ENCODE assay signal across 1 cellular context in the genomic region with DNA sequence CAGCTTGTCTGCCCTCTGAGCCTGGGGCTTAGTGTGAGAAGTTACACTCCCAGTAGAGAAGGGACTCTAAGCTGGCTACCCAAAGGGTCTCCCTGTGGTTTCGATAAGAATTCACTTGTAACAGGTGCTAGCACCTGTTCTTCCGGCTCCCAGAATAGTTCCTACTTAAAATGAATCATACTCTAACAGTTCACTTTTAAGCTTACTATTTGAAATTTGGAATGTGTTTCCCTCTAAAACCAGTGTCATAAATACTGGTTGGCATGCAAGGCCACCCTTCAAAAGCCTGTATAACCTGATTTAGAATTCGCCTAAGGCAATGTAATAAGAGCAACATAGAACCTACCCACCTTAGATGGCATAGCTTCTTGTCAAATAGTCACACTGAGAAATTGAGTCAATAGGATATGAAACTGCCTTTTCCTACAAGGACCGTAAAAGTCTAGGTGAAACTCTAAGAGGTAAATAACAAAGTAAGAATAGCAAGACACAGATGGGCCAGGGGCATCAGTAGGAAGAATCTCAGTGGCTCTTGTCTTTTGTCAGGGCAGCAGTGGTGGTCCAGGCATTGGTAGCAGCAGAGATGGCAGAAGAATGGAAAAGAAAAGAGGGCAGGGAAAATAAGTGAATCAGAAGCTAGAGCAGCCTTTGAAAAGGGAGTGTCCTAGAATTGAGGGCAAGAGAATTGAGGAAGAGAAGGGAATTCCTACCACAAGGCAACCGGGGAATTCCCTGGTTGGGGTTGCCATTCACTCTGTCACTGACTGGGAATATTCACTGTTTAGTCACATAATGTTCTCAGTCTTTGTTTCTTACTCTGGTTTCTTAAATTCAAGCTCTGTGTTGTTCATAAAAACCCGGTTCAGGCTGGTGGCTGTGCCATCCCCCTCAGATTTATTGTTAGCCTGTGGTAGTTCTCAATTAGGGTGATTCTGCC.
A peak's percentile ranks its signal among the peaks of the same experiment; 100 is the strongest.
TF ChIP-seq lines count a peak whose summit lies in the region.

No MANE protein-coding gene starts in this region.

TF ChIP-seq in GM12878, 131 proteins besides CTCF, POLR2A, EP300 and RAD21 (continued from another document):
- TF ChIP-seq, protein P1, sequence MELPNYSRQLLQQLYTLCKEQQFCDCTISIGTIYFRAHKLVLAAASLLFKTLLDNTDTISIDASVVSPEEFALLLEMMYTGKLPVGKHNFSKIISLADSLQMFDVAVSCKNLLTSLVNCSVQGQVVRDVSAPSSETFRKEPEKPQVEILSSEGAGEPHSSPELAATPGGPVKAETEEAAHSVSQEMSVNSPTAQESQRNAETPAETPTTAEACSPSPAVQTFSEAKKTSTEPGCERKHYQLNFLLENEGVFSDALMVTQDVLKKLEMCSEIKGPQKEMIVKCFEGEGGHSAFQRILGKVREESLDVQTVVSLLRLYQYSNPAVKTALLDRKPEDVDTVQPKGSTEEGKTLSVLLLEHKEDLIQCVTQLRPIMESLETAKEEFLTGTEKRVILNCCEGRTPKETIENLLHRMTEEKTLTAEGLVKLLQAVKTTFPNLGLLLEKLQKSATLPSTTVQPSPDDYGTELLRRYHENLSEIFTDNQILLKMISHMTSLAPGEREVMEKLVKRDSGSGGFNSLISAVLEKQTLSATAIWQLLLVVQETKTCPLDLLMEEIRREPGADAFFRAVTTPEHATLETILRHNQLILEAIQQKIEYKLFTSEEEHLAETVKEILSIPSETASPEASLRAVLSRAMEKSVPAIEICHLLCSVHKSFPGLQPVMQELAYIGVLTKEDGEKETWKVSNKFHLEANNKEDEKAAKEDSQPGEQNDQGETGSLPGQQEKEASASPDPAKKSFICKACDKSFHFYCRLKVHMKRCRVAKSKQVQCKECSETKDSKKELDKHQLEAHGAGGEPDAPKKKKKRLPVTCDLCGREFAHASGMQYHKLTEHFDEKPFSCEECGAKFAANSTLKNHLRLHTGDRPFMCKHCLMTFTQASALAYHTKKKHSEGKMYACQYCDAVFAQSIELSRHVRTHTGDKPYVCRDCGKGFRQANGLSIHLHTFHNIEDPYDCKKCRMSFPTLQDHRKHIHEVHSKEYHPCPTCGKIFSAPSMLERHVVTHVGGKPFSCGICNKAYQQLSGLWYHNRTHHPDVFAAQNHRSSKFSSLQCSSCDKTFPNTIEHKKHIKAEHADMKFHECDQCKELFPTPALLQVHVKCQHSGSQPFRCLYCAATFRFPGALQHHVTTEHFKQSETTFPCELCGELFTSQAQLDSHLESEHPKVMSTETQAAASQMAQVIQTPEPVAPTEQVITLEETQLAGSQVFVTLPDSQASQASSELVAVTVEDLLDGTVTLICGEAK (IDR thresholded peaks at IDR 0.05; ENCODE audit: borderline replicate concordance): no peak
- no peak for TF ChIP-seq MYC (IDR thresholded peaks at IDR 0.05; ENCODE audit: insufficient read depth, insufficient read length, insufficient replicate concordance, low read length, severe bottlenecking)
- peak; percentile 17; the same call in 1 of the 2 replicates for TF ChIP-seq IKZF1 (conservative IDR thresholded peaks at IDR 0.05)
- TF ChIP-seq JUNB (IDR thresholded peaks at IDR 0.05): peak; percentile 34; the same call in 1 of the 2 replicates
- no peak for TF ChIP-seq POU2F2 (IDR thresholded peaks at IDR 0.05; ENCODE audit: borderline replicate concordance, low read depth, low read length)
- peak; percentile 73; the same call in 1 of the 2 replicates for TF ChIP-seq TCF12 (IDR thresholded peaks at IDR 0.05; ENCODE audit: low read depth, low read length)
- TF ChIP-seq MEF2A (IDR thresholded peaks at IDR 0.05; ENCODE audit: insufficient read depth, low read depth, low read length): peak; percentile 64; the same call in 1 of the 2 replicates
- no peak for TF ChIP-seq MEF2B (IDR thresholded peaks at IDR 0.05; ENCODE audit: partially characterized antibody, poor library complexity, severe bottlenecking)
- no peak for TF ChIP-seq TARDBP (IDR thresholded peaks at IDR 0.05; ENCODE audit: borderline replicate concordance)
- TF ChIP-seq NFIC (IDR thresholded peaks at IDR 0.05; ENCODE audit: low read depth, low read length): peak; percentile 83
- no peak for TF ChIP-seq GATAD2B (conservative IDR thresholded peaks at IDR 0.05; ENCODE audit: low read depth)
- TF ChIP-seq STAT3 (IDR thresholded peaks at IDR 0.05; ENCODE audit: low read depth, low read length): no peak
- TF ChIP-seq, protein P2, sequence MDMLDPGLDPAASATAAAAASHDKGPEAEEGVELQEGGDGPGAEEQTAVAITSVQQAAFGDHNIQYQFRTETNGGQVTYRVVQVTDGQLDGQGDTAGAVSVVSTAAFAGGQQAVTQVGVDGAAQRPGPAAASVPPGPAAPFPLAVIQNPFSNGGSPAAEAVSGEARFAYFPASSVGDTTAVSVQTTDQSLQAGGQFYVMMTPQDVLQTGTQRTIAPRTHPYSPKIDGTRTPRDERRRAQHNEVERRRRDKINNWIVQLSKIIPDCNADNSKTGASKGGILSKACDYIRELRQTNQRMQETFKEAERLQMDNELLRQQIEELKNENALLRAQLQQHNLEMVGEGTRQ (IDR thresholded peaks at IDR 0.05; ENCODE audit: borderline replicate concordance, low read depth, low read length): no peak
- no peak for TF ChIP-seq CHD1 (IDR thresholded peaks at IDR 0.05; ENCODE audit: low read depth, low read length)
- TF ChIP-seq, protein P3, sequence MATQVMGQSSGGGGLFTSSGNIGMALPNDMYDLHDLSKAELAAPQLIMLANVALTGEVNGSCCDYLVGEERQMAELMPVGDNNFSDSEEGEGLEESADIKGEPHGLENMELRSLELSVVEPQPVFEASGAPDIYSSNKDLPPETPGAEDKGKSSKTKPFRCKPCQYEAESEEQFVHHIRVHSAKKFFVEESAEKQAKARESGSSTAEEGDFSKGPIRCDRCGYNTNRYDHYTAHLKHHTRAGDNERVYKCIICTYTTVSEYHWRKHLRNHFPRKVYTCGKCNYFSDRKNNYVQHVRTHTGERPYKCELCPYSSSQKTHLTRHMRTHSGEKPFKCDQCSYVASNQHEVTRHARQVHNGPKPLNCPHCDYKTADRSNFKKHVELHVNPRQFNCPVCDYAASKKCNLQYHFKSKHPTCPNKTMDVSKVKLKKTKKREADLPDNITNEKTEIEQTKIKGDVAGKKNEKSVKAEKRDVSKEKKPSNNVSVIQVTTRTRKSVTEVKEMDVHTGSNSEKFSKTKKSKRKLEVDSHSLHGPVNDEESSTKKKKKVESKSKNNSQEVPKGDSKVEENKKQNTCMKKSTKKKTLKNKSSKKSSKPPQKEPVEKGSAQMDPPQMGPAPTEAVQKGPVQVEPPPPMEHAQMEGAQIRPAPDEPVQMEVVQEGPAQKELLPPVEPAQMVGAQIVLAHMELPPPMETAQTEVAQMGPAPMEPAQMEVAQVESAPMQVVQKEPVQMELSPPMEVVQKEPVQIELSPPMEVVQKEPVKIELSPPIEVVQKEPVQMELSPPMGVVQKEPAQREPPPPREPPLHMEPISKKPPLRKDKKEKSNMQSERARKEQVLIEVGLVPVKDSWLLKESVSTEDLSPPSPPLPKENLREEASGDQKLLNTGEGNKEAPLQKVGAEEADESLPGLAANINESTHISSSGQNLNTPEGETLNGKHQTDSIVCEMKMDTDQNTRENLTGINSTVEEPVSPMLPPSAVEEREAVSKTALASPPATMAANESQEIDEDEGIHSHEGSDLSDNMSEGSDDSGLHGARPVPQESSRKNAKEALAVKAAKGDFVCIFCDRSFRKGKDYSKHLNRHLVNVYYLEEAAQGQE (IDR thresholded peaks at IDR 0.05; ENCODE audit: low read depth, low read length): no peak
- peak; percentile 60 for TF ChIP-seq EED (IDR thresholded peaks at IDR 0.05; ENCODE audit: low read depth)
- no peak for TF ChIP-seq ASH2L (IDR thresholded peaks at IDR 0.05; ENCODE audit: borderline replicate concordance, low read depth)
- TF ChIP-seq, protein P4, sequence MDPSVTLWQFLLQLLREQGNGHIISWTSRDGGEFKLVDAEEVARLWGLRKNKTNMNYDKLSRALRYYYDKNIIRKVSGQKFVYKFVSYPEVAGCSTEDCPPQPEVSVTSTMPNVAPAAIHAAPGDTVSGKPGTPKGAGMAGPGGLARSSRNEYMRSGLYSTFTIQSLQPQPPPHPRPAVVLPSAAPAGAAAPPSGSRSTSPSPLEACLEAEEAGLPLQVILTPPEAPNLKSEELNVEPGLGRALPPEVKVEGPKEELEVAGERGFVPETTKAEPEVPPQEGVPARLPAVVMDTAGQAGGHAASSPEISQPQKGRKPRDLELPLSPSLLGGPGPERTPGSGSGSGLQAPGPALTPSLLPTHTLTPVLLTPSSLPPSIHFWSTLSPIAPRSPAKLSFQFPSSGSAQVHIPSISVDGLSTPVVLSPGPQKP (IDR thresholded peaks at IDR 0.05; ENCODE audit: low read depth, low read length): no peak
- peak; percentile 84 for TF ChIP-seq RUNX3 (IDR thresholded peaks at IDR 0.05; ENCODE audit: low read length)
- TF ChIP-seq ZNF274 (IDR thresholded peaks at IDR 0.05; ENCODE audit: insufficient read depth, insufficient read length): no peak
- TF ChIP-seq ETV6 (conservative IDR thresholded peaks at IDR 0.05 in 1 of 2, IDR thresholded peaks at IDR 0.05 in 1 of 2; ENCODE audit: borderline replicate concordance in 1 of 2, low read depth in 1 of 2): peak in 1 of 2 experiments; percentile 70; a peak in 1 of 4 replicates
- TF ChIP-seq ZBED1 (IDR thresholded peaks at IDR 0.05; ENCODE audit: borderline replicate concordance): peak; percentile 38; the same call in 1 of the 2 replicates
- TF ChIP-seq RBBP5 (conservative IDR thresholded peaks at IDR 0.05): no peak
- TF ChIP-seq, protein P5, sequence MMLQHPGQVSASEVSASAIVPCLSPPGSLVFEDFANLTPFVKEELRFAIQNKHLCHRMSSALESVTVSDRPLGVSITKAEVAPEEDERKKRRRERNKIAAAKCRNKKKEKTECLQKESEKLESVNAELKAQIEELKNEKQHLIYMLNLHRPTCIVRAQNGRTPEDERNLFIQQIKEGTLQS (IDR thresholded peaks at IDR 0.05; ENCODE audit: borderline replicate concordance, extremely low read depth, low read depth, low read length): no peak
- TF ChIP-seq IKZF2 (IDR thresholded peaks at IDR 0.05): peak in 1 of 2 experiments; percentile 49; a peak in 2 of 4 replicates
- TF ChIP-seq CBFB (IDR thresholded peaks at IDR 0.05; ENCODE audit: low read depth): peak; percentile 38; the same call in 1 of the 2 replicates
- TF ChIP-seq FOXM1 (IDR thresholded peaks at IDR 0.05; ENCODE audit: low read depth, low read length): peak; percentile 51; the same call in 1 of the 2 replicates
- no peak for TF ChIP-seq BCL11A (IDR thresholded peaks at IDR 0.05; ENCODE audit: low read depth, low read length)
- no peak for TF ChIP-seq BHLHE40 (IDR thresholded peaks at IDR 0.05; ENCODE audit: borderline replicate concordance in 1 of 2, low read depth in 2 of 2, low read length in 1 of 2)
- TF ChIP-seq, protein P6, sequence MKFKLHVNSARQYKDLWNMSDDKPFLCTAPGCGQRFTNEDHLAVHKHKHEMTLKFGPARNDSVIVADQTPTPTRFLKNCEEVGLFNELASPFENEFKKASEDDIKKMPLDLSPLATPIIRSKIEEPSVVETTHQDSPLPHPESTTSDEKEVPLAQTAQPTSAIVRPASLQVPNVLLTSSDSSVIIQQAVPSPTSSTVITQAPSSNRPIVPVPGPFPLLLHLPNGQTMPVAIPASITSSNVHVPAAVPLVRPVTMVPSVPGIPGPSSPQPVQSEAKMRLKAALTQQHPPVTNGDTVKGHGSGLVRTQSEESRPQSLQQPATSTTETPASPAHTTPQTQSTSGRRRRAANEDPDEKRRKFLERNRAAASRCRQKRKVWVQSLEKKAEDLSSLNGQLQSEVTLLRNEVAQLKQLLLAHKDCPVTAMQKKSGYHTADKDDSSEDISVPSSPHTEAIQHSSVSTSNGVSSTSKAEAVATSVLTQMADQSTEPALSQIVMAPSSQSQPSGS (IDR thresholded peaks at IDR 0.05; ENCODE audit: low read length): peak; percentile 78
- TF ChIP-seq TBL1XR1 (IDR thresholded peaks at IDR 0.05; ENCODE audit: low read depth, low read length): no peak
- peak; percentile 80 for TF ChIP-seq MTA3 (IDR thresholded peaks at IDR 0.05; ENCODE audit: borderline replicate concordance, low read length)
- no peak for TF ChIP-seq EGR1 (IDR thresholded peaks at IDR 0.05; ENCODE audit: borderline replicate concordance in 1 of 2, low read depth in 2 of 2, low read length in 2 of 2)
- TF ChIP-seq SUPT20H (IDR thresholded peaks at IDR 0.05; ENCODE audit: borderline replicate concordance, control insufficient read depth, low read depth, low read length): no peak
- no peak for TF ChIP-seq LARP7 (IDR thresholded peaks at IDR 0.05)
- TF ChIP-seq TCF3 (IDR thresholded peaks at IDR 0.05; ENCODE audit: borderline replicate concordance, insufficient read depth, low read depth, low read length): peak; percentile 74; the same call in 1 of the 2 replicates
- 0 out of 2 replicates have a peak, but pooled peaks have one; percentile 64 for TF ChIP-seq CBX5 (IDR thresholded peaks at IDR 0.05; ENCODE audit: low read depth)
- no peak for TF ChIP-seq RB1 (IDR thresholded peaks at IDR 0.05; ENCODE audit: borderline replicate concordance)
- no peak for TF ChIP-seq PAX8 (IDR thresholded peaks at IDR 0.05)
- TF ChIP-seq, protein P7, sequence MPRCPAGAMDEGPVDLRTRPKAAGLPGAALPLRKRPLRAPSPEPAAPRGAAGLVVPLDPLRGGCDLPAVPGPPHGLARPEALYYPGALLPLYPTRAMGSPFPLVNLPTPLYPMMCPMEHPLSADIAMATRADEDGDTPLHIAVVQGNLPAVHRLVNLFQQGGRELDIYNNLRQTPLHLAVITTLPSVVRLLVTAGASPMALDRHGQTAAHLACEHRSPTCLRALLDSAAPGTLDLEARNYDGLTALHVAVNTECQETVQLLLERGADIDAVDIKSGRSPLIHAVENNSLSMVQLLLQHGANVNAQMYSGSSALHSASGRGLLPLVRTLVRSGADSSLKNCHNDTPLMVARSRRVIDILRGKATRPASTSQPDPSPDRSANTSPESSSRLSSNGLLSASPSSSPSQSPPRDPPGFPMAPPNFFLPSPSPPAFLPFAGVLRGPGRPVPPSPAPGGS (IDR thresholded peaks at IDR 0.05; ENCODE audit: borderline replicate concordance, insufficient read depth, low read depth, low read length, poor library complexity, severe bottlenecking): no peak
- no peak for TF ChIP-seq WRNIP1 (IDR thresholded peaks at IDR 0.05; ENCODE audit: borderline replicate concordance, low read depth, low read length)
- 0 out of 2 replicates have a peak, but pooled peaks have one; percentile 16 for TF ChIP-seq GABPA (IDR thresholded peaks at IDR 0.05; ENCODE audit: low read depth)
- 0 out of 2 replicates have a peak, but pooled peaks have one; percentile 35 for TF ChIP-seq SMAD5 (IDR thresholded peaks at IDR 0.05; ENCODE audit: low read depth)
TF ChIP-seq in GM12878: peak in this region for 19.
